8 cellular contexts compared by ENCODE assay signal in the genomic region with DNA sequence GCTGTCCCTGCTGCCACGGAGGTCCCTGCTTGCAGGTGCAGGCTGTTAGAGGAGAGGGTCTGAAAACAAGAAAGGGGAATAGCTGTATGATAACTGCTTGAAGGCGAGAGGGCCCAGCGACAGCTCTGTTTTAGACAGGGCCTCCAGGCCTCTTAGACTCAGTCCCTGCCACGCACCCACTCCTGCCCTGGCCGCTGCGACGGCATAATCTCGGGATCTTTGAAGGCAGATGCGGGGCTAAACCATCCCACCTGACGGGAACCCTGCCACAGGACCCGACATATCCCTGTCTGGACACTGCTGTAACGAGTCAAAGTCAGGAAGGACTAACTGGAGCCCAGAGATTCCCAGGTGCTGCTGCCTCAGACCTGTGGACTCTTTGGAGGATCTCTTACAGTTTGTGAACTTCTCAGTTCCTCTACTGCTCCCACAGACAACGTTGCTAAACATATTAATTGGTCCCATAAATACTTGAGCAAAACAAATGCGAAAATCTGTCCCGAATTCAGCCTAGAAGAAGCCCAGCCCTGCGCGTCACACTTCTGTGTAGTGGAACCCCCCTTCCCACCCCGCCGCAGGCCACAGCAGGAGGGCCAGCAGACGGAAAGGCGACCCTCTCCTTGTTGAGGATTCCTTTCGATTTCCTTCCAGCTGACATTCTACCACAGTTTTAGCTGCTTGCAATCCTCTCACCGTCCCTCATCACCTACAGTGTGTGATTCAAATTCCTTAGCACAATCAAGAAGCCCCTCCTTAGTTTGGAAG. TPM values are rescaled to one million over a fixed set of nuclear protein-coding genes. Genes with fewer than 3 reads are reported as not detected.
DNase-seq lines count a peak whose midpoint lies in the region; ATAC-seq, FAIRE-seq and TF ChIP-seq lines count a peak whose summit lies in the region.

No MANE protein-coding gene starts in this region.

- no peaks in the 10 kb centered on the region for H3K9me3 ChIP-seq in ovary

- intact Hi-C loops in ovary (cut with DNase I) = loop anchor here in 1 of 4 donors (2.0 to 10.0 kb wide), 2 partner anchors 38 to 90 kb away; partner anchors contain the start of genes DHRS7B and NATD1

- ATAC-seq in HG03025 (IDR thresholded peaks at IDR 0.05; ENCODE audit: low FRiP score, unreplicated experiment) = peak; percentile 15

- TF ChIP-seq CTCF in VCaP (conservative IDR thresholded peaks at IDR 0.05) (no peak), foreskin fibroblast (IDR thresholded peaks at IDR 0.05; ENCODE audit: low read depth, low read length) (no peak), ovary (IDR thresholded peaks at IDR 0.05) (no peak)

- WGBS in ovary, 3 donors = 5 to 8% (median 6%) methylated on average over 23 of the region's 23 CpGs

- peaks cover 14% of the 10 kb centered on the region for H3K4me1 ChIP-seq in ovary (ENCODE audit: insufficient read depth)

- H3K4me3 ChIP-seq in foreskin fibroblast (ENCODE audit: low read depth in 1 of 2, low read length in 2 of 2) (peak overlapping the region; percentile 58 to 92), ovary (peak overlapping the region; percentile 93)

- H3K36me3 ChIP-seq in ovary = no peaks in the 10 kb centered on the region

- H3K27me3 ChIP-seq in ovary = no peaks in the 10 kb centered on the region

- FAIRE-seq in frontal cortex (lab: Jason Lieb, UNC) = no peak

- TF ChIP-seq EP300 in ovary (IDR thresholded peaks at IDR 0.05) = no peak

- H3K27ac ChIP-seq in VCaP (peak overlapping the region; percentile 97), ovary (peak overlapping the region; percentile 61 to 92)

- TF ChIP-seq POLR2A in ovary (IDR thresholded peaks at IDR 0.05) = no peak

- DNase-seq in SIG-M5 treated with dmso at 0.1 percent for 504 hours (lab: John Stamatoyannopoulos, UW; ENCODE audit: unreplicated experiment) (peak; percentile 37), SIG-M5 (lab: John Stamatoyannopoulos, UW) (no peak), foreskin fibroblast (peak in 1 of 2 donors; percentile 53), ovary (peak in 2 of 5 donors; percentile 48 to 61), NCI-H510A (lab: John Stamatoyannopoulos, UW) (no peak), frontal cortex (ENCODE audit: low spot score in 2 of 2) (no peak)

RNA-seq across cellular contexts. Expression of gene TMEM11, which starts 1.0 kb away (rescaled TPM):
- total RNA-seq in ovary = 10 to 100 TPM; 10.5 to 18.5 (median 15.8) TPM
- polyA plus RNA-seq in ovary = 10 to 100 TPM; 17.1 to 20.0 TPM
- total RNA-seq in frontal cortex = 11.0 TPM

RNA-seq across cellular contexts. Expression of gene NATD1, which starts 38.3 kb away (rescaled TPM):
- 1 to 10 TPM; 2.8 to 9.0 (median 5.2) TPM for total RNA-seq in ovary
- 1 to 10 TPM; 6.2 to 6.7 TPM for polyA plus RNA-seq in ovary
- total RNA-seq in frontal cortex = 1.6 TPM
